1 cellular context compared by ENCODE assay signal in genomic region chr2:144659731-144660275, GRCh38.
TF ChIP-seq lines count a peak whose summit lies in the region.

No MANE protein-coding gene starts in this region.

TF ChIP-seq in GM12878, 131 proteins besides CTCF, POLR2A, EP300 and RAD21 (continued from another document):
- TF ChIP-seq ZNF687 (IDR thresholded peaks at IDR 0.05) = no peak
- no peak for TF ChIP-seq NR2C1 (IDR thresholded peaks at IDR 0.05)
- TF ChIP-seq HCFC1 (IDR thresholded peaks at IDR 0.05; ENCODE audit: low read length) = no peak
- no peak for TF ChIP-seq RUNX3 (IDR thresholded peaks at IDR 0.05; ENCODE audit: low read length)
- TF ChIP-seq CBX5 (IDR thresholded peaks at IDR 0.05; ENCODE audit: low read depth) = no peak
- no peak for TF ChIP-seq DPF2 (IDR thresholded peaks at IDR 0.05)
- no peak for TF ChIP-seq GATAD2B (conservative IDR thresholded peaks at IDR 0.05; ENCODE audit: low read depth)
- no peak for TF ChIP-seq MTA2 (IDR thresholded peaks at IDR 0.05; ENCODE audit: low read depth)
- no peak for TF ChIP-seq BACH1 (IDR thresholded peaks at IDR 0.05; ENCODE audit: borderline replicate concordance)
- no peak for TF ChIP-seq STAT3 (IDR thresholded peaks at IDR 0.05; ENCODE audit: low read depth, low read length)
